In genomic region chr3:123641505-123641904, GRCh38 we compare ENCODE assay signal across 26 cellular contexts. TPM values are rescaled to one million over a fixed set of nuclear protein-coding genes. Genes with fewer than 3 reads are reported as not detected.
A peak's percentile ranks its signal among the peaks of the same experiment; 100 is the strongest.
DNase-seq lines count a peak whose midpoint lies in the region; ATAC-seq and TF ChIP-seq lines count a peak whose summit lies in the region.
"Had no signal": no experiment of that assay in that cellular context is flagged by ENCODE, and none has a peak within 500 bp of the region (broad histone marks: within the 10 kb centered on the region; RNA-seq: fewer than 3 reads in every experiment).

No MANE protein-coding gene starts in this region.

- H3K9me3 Mint-ChIP-seq in WTC11: no peaks in the 10 kb centered on the region
- H3K9me3 Mint-ChIP-seq in neural progenitor cell: no peaks in the 10 kb centered on the region
- H3K9me3 Mint-ChIP-seq: activated CD4-positive, alpha-beta memory T cell treated with anti-CD3 and anti-CD28 coated beads, Interleukin-2, amount 10 ng/mL, durations not matched to agents 7 days and 5 days; activated naive CD4-positive, alpha-beta T cell treated with anti-CD3 and anti-CD28 coated beads for 36 hours; H9; stimulated activated memory B cell treated with anti-CD40 and anti-IgM and Interleukin-4, amounts not matched to agents 10 μg/mL and 1 μg/mL and 100 μg/mL, for 72 hours had no signal

- H3K36me3 ChIP-seq in esophagus squamous epithelium (peaks cover 0 to 52% (median 0%) of the 10 kb centered on the region in 3 donors), neural progenitor cell (no peaks in the 10 kb centered on the region), tibial artery (peaks cover 74 to 89% (median 84%) of the 10 kb centered on the region in 3 donors)
- H3K36me3 ChIP-seq: brain microvascular endothelial cell, neutrophil had no signal

- DNase-seq in WTC11 (ENCODE audit: low spot score) (no peak), esophagus squamous epithelium (lab: John Stamatoyannopoulos, UW) (no peak), neural progenitor cell (ENCODE audit: low spot score) (no peak), tibial artery (peak in 1 of 2 donors; percentile 27), DMS153 (lab: John Stamatoyannopoulos, UW) (no peak), retina (no peak)
- DNase-seq in stimulated activated naive CD4-positive, alpha-beta T cell treated with Interleukin-2 at 50 U/mL for 16 hours (lab: John Stamatoyannopoulos, UW): no peak
- DNase-seq: activated CD4-positive, alpha-beta memory T cell treated with anti-CD3 and anti-CD28 coated beads, Interleukin-2, amount 10 ng/mL, durations not matched to agents 7 days and 5 days; activated CD4-positive, CD25-positive, alpha-beta regulatory T cell treated with anti-CD3 and anti-CD28 coated beads, Interleukin-2, amount 50 U/mL, for 72 hours; activated CD8-positive, alpha-beta memory T cell treated with anti-CD3 and anti-CD28 coated beads, Interleukin-2, amount 50 U/mL, for 48 hours; activated naive CD4-positive, alpha-beta T cell treated with anti-CD3 and anti-CD28 coated beads for 36 hours; brain microvascular endothelial cell; left cardiac atrium; MM.1S; NCI-H1105 treated with DMSO at 0.1 percent for 48 hours; NCI-H1930; Right ventricle myocardium superior; T-helper 2 cell had no signal

- H3K4me1 Mint-ChIP-seq in WTC11 (peaks cover 42% of the 10 kb centered on the region), neural progenitor cell (peaks cover 41% of the 10 kb centered on the region)
- H3K4me1 Mint-ChIP-seq: activated CD4-positive, alpha-beta memory T cell treated with anti-CD3 and anti-CD28 coated beads, Interleukin-2, amount 10 ng/mL, durations not matched to agents 7 days and 5 days; stimulated activated memory B cell treated with anti-CD40 and anti-IgM and Interleukin-4, amounts not matched to agents 10 μg/mL and 1 μg/mL and 100 μg/mL, for 72 hours had no signal

- H3K4me3 ChIP-seq in esophagus squamous epithelium (no peak overlapping the region), neural progenitor cell (no peak overlapping the region), tibial artery (no peak overlapping the region)
- H3K4me3 ChIP-seq: BLaER1 treated with 17β-estradiol and CSF1 and Interleukin-3, amounts not matched to agents 10 nM and 100 nM; GM12878; hepatocyte had no signal

- ATAC-seq in WTC11 (no peak), GM19455 (IDR thresholded peaks at IDR 0.05; ENCODE audit: unreplicated experiment) (no peak)

- intact Hi-C loops in esophagus squamous epithelium (cut with DNase I): no loop called here
- intact Hi-C loops in tibial artery (cut with DNase I; ENCODE audit: low total_unique reads): no loop called here

- POLR2A ChIA-PET in WTC11 (lab: Charles Lee): interaction anchor here (1.2 to 1.3 kb wide), 2 partner anchors 11 to 56 kb away, joined by 5 to 7 read pairs; no protein-coding TSS in a partner anchor

- no peak overlapping the region for H3K9ac ChIP-seq in neural progenitor cell
- H3K9ac ChIP-seq: BLaER1 treated with 17β-estradiol and CSF1 and Interleukin-3, amounts not matched to agents 10 nM and 100 nM had no signal

- WGBS in esophagus squamous epithelium, 2 donors: 78 to 80% methylated on average over 3 to 4 of the region's 4 CpGs

- H3K36me3 Mint-ChIP-seq in WTC11 (no peaks in the 10 kb centered on the region), neural progenitor cell (peaks cover 37% of the 10 kb centered on the region)
- H3K36me3 Mint-ChIP-seq: stimulated activated memory B cell treated with anti-CD40 and anti-IgM and Interleukin-4, amounts not matched to agents 10 μg/mL and 1 μg/mL and 100 μg/mL, for 72 hours had no signal

- peaks cover 8% of the 10 kb centered on the region for H4K20me1 ChIP-seq in neural progenitor cell (ENCODE audit: low read depth)
- H4K20me1 ChIP-seq: BLaER1 treated with 17β-estradiol and CSF1 and Interleukin-3, amounts not matched to agents 10 nM and 100 nM had no signal

- peaks cover 17% of the 10 kb centered on the region for H3F3A ChIP-seq in neural progenitor cell (ENCODE audit: low read depth)

- H3K79me2 ChIP-seq in neural progenitor cell (ENCODE audit: low read depth): no peaks in the 10 kb centered on the region
- H3K79me2 ChIP-seq: hepatocyte had no signal

- H2AFZ ChIP-seq in neural progenitor cell (replicated peaks): no peak overlapping the region
- H2AFZ ChIP-seq: hepatocyte had no signal

- TF ChIP-seq POLR2A in esophagus squamous epithelium (IDR thresholded peaks at IDR 0.05): no peak

- TF ChIP-seq CTCF in WTC11 (IDR thresholded peaks at IDR 0.05): no peak
- TF ChIP-seq CTCF in esophagus squamous epithelium (IDR thresholded peaks at IDR 0.05): no peak
- TF ChIP-seq CTCF in neural progenitor cell (IDR thresholded peaks at IDR 0.05): no peak
- no peak for TF ChIP-seq CTCF in tibial artery (IDR thresholded peaks at IDR 0.05)

- CTCF ChIA-PET in WTC11 (lab: Charles Lee): interaction anchor here (0.8 to 5.7 kb wide), 32 partner anchors 9 to 355 kb away, joined by 3 to 108 read pairs (median 6); partner anchors contain the start of gene HACD2

- H3K27ac Mint-ChIP-seq in WTC11 (peak overlapping the region; percentile 9; the same call in 1 of the 2 replicates), neural progenitor cell (no peak overlapping the region)
- H3K27ac Mint-ChIP-seq: activated CD4-positive, alpha-beta memory T cell treated with anti-CD3 and anti-CD28 coated beads, Interleukin-2, amount 10 ng/mL, durations not matched to agents 7 days and 5 days; activated naive CD4-positive, alpha-beta T cell treated with anti-CD3 and anti-CD28 coated beads for 36 hours; progenitor cell of endocrine pancreas; stimulated activated memory B cell treated with anti-CD40 and anti-IgM and Interleukin-4, amounts not matched to agents 10 μg/mL and 1 μg/mL and 100 μg/mL, for 72 hours had no signal

- peak overlapping the region; percentile 46 for H3K4me2 ChIP-seq in neural progenitor cell
- H3K4me2 ChIP-seq: hepatocyte had no signal

- no peaks in the 10 kb centered on the region for H3K27me3 Mint-ChIP-seq in WTC11 (ENCODE audit: low read depth)
- H3K27me3 Mint-ChIP-seq in neural progenitor cell (ENCODE audit: insufficient read depth, low read depth): peaks cover 3% of the 10 kb centered on the region
- H3K27me3 Mint-ChIP-seq: stimulated activated memory B cell treated with anti-CD40 and anti-IgM and Interleukin-4, amounts not matched to agents 10 μg/mL and 1 μg/mL and 100 μg/mL, for 72 hours had no signal

- H3K9me3 ChIP-seq in esophagus squamous epithelium (no peaks in the 10 kb centered on the region), neural progenitor cell (ENCODE audit: low read depth) (no peaks in the 10 kb centered on the region), tibial artery (no peaks in the 10 kb centered on the region)
- H3K9me3 ChIP-seq: BLaER1 treated with 17β-estradiol and CSF1 and Interleukin-3, amounts not matched to agents 10 nM and 100 nM; neutrophil had no signal

- peaks cover 0 to 34% (median 0%) of the 10 kb centered on the region in 3 donors for H3K4me1 ChIP-seq in esophagus squamous epithelium
- peaks cover 30% of the 10 kb centered on the region for H3K4me1 ChIP-seq in neural progenitor cell
- peaks cover 0 to 72% (median 31%) of the 10 kb centered on the region in 4 donors for H3K4me1 ChIP-seq in tibial artery

- H3K27ac ChIP-seq in esophagus squamous epithelium (peak overlapping the region; percentile 16 to 75 (median 67)), neural progenitor cell (no peak overlapping the region), tibial artery (peak overlapping the region; percentile 71 to 94)
- H3K27ac ChIP-seq: BLaER1 treated with 17β-estradiol and CSF1 and Interleukin-3, amounts not matched to agents 10 nM and 100 nM; brain microvascular endothelial cell; hepatocyte; neutrophil had no signal

- H3K27me3 ChIP-seq in esophagus squamous epithelium (no peaks in the 10 kb centered on the region), neural progenitor cell (no peaks in the 10 kb centered on the region), tibial artery (no peaks in the 10 kb centered on the region)
- H3K27me3 ChIP-seq: BLaER1 treated with 17β-estradiol and CSF1 and Interleukin-3, amounts not matched to agents 10 nM and 100 nM; brain microvascular endothelial cell; hepatocyte; neutrophil had no signal

- H3K4me3 Mint-ChIP-seq in WTC11: no peak overlapping the region
- no peak overlapping the region for H3K4me3 Mint-ChIP-seq in neural progenitor cell
- H3K4me3 Mint-ChIP-seq: activated CD4-positive, alpha-beta memory T cell treated with anti-CD3 and anti-CD28 coated beads, Interleukin-2, amount 10 ng/mL, durations not matched to agents 7 days and 5 days; activated naive CD4-positive, alpha-beta T cell treated with anti-CD3 and anti-CD28 coated beads for 36 hours; stimulated activated memory B cell treated with anti-CD40 and anti-IgM and Interleukin-4, amounts not matched to agents 10 μg/mL and 1 μg/mL and 100 μg/mL, for 72 hours had no signal

TF ChIP-seq in WTC11, 78 proteins besides CTCF, POLR2A, EP300 and RAD21 (continues in another document):
- TF ChIP-seq MLX (CRISPR knock-in tag; IDR thresholded peaks at IDR 0.05) (no peak), STAT6 (CRISPR knock-in tag; conservative IDR thresholded peaks at IDR 0.05; ENCODE audit: low read depth) (no peak), ZNF138 (CRISPR knock-in tag; conservative IDR thresholded peaks at IDR 0.05) (no peak)

RNA-seq across cellular contexts. Expression of gene HACD2, which starts 56.7 kb away (rescaled TPM):
- total RNA-seq in WTC11 (2021) (25.9 to 27.7 TPM (median 26.1 TPM) in 3 replicates), esophagus squamous epithelium (10 to 100 TPM; 28.4 to 46.6 (median 34.9) TPM), neural progenitor cell (ENCODE audit: low replicate concordance) (26.6 and 35.9 TPM in 2 replicates)
